Comparison of ENCODE assay signal across 10 cellular contexts in the genomic region with DNA sequence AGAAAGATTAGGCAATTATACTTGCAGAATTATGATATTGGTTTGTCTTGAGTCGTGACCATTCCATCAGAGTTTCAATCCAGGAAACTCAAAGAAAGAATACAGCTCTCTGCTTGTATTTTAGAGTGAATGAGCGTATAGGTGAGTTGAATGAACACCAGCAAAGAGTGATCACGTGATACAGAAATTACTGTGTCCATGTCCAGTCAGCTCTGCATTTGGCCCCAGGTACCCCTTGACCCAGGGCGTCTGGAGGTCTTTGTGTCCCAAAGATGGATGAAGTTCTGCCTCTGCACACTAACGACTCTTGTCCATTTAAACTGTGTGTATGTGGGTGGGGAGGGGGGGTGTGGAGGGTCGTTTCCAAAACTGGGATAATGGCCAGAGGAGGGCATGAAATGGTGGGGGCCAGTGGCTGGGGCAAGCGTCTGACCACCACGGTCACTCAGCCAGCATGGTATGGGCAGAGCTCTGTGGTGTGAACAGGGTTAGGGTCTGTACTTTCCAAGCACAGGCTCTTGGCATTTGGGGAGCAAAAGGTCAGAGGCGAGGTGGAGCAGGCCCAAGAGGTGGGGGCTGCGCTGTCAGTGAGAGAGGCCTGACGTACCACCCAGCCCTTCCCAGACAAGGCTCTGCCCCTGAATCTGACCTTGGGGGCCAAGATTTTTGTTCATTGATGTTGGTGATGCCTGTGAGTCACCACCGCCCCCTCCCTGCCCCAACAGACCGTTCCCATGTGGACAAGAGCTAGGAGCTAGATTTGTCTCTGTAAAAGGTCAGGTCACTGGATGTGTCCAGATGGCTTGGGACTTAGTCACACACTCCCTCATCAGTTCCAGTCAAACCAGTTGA.
A peak's percentile ranks its signal among the peaks of the same experiment; 100 is the strongest.
DNase-seq lines count a peak whose midpoint lies in the region; ATAC-seq and TF ChIP-seq lines count a peak whose summit lies in the region.
"Had no signal": no experiment of that assay in that cellular context is flagged by ENCODE, and none has a peak within 500 bp of the region (broad histone marks: within the 10 kb centered on the region; RNA-seq: fewer than 3 reads in every experiment).

No MANE protein-coding gene starts in this region.

- H3K4me3 ChIP-seq in adipocyte (ENCODE audit: low read length) (peak overlapping the region; percentile 45), stomach smooth muscle (ENCODE audit: low read length in 2 of 2) (peak overlapping the region; percentile 25 to 64)

- H3K27ac ChIP-seq in stomach smooth muscle (ENCODE audit: low read length) = no peak overlapping the region

- ATAC-seq in GM21619 (IDR thresholded peaks at IDR 0.05; ENCODE audit: unreplicated experiment) (no peak), HG03354 (IDR thresholded peaks at IDR 0.05; ENCODE audit: poor library complexity, severe bottlenecking, unreplicated experiment) (no peak), HG03521 (IDR thresholded peaks at IDR 0.05; ENCODE audit: unreplicated experiment) (no peak)

- no peaks in the 10 kb centered on the region for H3K36me3 ChIP-seq in adipocyte (ENCODE audit: control insufficient read depth, insufficient read depth, low read length, severe bottlenecking)
- H3K36me3 ChIP-seq in stomach smooth muscle (ENCODE audit: control insufficient read depth in 2 of 2, insufficient read depth in 2 of 2, low read length in 2 of 2) = no peaks in the 10 kb centered on the region

- peaks cover 27% of the 10 kb centered on the region for H3K4me1 ChIP-seq in adipocyte (ENCODE audit: control insufficient read depth, insufficient read depth, low read length)
- peaks cover 15% of the 10 kb centered on the region for H3K4me1 ChIP-seq in stomach smooth muscle (ENCODE audit: control insufficient read depth, insufficient read depth, low read length)

- DNase-seq in HK-2 (ENCODE audit: unreplicated experiment) (peak; percentile 77), adipocyte (ENCODE audit: low read depth) (no peak), kidney tubule cell (ENCODE audit: low spot score) (peak; percentile 89), GM10266 (ENCODE audit: extremely low spot score) (no peak)
- DNase-seq: activated CD8-positive, alpha-beta memory T cell treated with anti-CD3 and anti-CD28 coated beads for 24 hours; NCI-H1105 treated with DMSO at 0.1 percent for 48 hours had no signal

- H3K9ac ChIP-seq in adipocyte (ENCODE audit: low read length) (no peak overlapping the region), stomach smooth muscle (ENCODE audit: low read length in 2 of 2) (no peak overlapping the region)

- H3K27me3 ChIP-seq in adipocyte (replicated peaks; ENCODE audit: control insufficient read depth, insufficient read depth, low read length) = no peaks in the 10 kb centered on the region
- H3K27me3 ChIP-seq in stomach smooth muscle (ENCODE audit: control insufficient read depth in 1 of 2, insufficient read depth in 2 of 2, low read length in 2 of 2) = peaks cover 12 to 17% of the 10 kb centered on the region in 2 donors

- H3K9me3 ChIP-seq in adipocyte (ENCODE audit: control insufficient read depth, low read length) (no peaks in the 10 kb centered on the region), stomach smooth muscle (ENCODE audit: control insufficient read depth in 2 of 2, low read length in 2 of 2) (no peaks in the 10 kb centered on the region)

- no peak for TF ChIP-seq CTCF in GM10266 (IDR thresholded peaks at IDR 0.05; ENCODE audit: control insufficient read depth, insufficient read depth, low read depth, missing control alignments)

Comparison
In these comparisons a context has a peak if more than half of its experiments do, and no peak if none do; other contexts are left out.
1. DNase-seq: peak in HK-2 (single experiment) and kidney tubule cell (single experiment); none in adipocyte (single experiment) and GM10266 (single experiment).